Comparison of ENCODE assay signal across 24 cellular contexts in genomic region chr11:66976925-66977324, GRCh38. TPM values are rescaled to one million over a fixed set of nuclear protein-coding genes. Genes with fewer than 3 reads are reported as not detected.
"Had no signal": no experiment of that assay in that cellular context is flagged by ENCODE, and none has a peak within 500 bp of the region (broad histone marks: within the 10 kb centered on the region; RNA-seq: fewer than 3 reads in every experiment).

No MANE protein-coding gene starts in this region.

- H3K4me3 ChIP-seq: K562, SJCRH30 had no signal

- H3K36me3 ChIP-seq: SJCRH30 had no signal

- H3K27me3 ChIP-seq: SJCRH30 had no signal

- H3K4me1 ChIP-seq: SJCRH30 had no signal

- H3K9ac ChIP-seq: KMS-11 had no signal

- ATAC-seq: Right ventricle myocardium inferior, SK-N-SH treated with all-trans-retinoic acid at 6 μM for 48 hours had no signal

- H3K4me2 ChIP-seq: KMS-11 had no signal

- H3K27ac ChIP-seq: KMS-11, SJCRH30 had no signal

- DNase-seq: Kasumi-1, MM.1S, NCI-H1092 treated with DMSO at 0.1 percent for 48 hours, NCI-H1417, NCI-H1436 treated with DMSO at 0.1 percent for 48 hours, NCI-H1694, NCI-H1930, NCI-H2081, NCI-H2107, NCI-H2227 treated with DMSO at 0.1 percent for 48 hours, NCI-H524, NCI-H69, NCI-H774, SHP77 treated with DMSO at 0.1 percent for 48 hours, SJCRH30, T-helper 1 cell had no signal

- H3K9me3 ChIP-seq: SJCRH30 had no signal

RNA-seq across cellular contexts. Expression of gene C11orf86, which starts 1.8 kb away (rescaled TPM):
- total RNA-seq: HT1080, K562, M059J, NCI-H460, Right ventricle myocardium inferior, SJCRH30 had no signal
- polyA plus RNA-seq: IgD-negative memory B cell, K562 had no signal

RNA-seq across cellular contexts. Expression of gene SYT12, which starts 46.0 kb away (rescaled TPM):
- polyA plus RNA-seq: IgD-negative memory B cell had no signal
